In the genomic region with DNA sequence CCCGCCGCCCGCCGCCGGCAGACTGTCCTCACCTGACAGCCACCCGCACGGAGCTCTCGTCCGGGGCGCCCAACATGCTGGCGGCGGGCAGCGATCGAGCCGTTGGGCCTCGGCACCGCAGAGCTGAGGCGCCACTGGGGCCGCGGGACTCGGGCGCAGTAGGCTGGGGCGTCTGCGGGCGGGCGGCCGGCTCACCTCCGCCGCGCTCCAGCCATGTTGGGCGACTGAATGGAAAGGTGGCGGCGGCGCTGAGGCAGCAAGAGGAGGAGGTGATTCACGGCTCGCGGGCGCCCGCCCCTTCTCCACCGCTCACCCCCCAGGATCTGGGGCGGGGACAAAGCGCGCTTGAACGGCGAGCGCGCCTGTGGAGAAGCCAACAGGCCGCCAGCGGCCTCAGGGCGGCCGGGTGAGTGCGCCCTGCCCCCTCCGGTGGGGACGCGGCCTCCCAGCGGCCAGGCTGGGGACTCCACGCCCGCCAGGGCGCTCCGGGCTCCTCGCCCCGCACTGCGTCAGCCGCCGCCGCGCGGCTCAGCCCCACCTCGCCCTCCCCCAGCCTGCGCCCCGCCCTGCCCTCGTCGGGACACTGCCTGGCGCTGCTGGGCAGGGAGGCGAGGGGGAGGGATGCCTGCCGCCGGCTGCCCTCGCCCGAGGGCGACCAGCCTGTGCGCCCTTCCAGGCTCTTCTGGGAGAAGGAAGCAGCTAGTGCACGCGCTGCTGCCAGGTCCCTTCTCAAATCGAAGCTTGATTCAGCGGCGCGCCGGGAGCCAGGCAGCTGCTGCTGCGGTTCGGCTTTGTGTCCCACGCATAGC, we compare ENCODE assay signal across 1 cellular context.
TF ChIP-seq lines count a peak whose summit lies in the region.

A gene with protein sequence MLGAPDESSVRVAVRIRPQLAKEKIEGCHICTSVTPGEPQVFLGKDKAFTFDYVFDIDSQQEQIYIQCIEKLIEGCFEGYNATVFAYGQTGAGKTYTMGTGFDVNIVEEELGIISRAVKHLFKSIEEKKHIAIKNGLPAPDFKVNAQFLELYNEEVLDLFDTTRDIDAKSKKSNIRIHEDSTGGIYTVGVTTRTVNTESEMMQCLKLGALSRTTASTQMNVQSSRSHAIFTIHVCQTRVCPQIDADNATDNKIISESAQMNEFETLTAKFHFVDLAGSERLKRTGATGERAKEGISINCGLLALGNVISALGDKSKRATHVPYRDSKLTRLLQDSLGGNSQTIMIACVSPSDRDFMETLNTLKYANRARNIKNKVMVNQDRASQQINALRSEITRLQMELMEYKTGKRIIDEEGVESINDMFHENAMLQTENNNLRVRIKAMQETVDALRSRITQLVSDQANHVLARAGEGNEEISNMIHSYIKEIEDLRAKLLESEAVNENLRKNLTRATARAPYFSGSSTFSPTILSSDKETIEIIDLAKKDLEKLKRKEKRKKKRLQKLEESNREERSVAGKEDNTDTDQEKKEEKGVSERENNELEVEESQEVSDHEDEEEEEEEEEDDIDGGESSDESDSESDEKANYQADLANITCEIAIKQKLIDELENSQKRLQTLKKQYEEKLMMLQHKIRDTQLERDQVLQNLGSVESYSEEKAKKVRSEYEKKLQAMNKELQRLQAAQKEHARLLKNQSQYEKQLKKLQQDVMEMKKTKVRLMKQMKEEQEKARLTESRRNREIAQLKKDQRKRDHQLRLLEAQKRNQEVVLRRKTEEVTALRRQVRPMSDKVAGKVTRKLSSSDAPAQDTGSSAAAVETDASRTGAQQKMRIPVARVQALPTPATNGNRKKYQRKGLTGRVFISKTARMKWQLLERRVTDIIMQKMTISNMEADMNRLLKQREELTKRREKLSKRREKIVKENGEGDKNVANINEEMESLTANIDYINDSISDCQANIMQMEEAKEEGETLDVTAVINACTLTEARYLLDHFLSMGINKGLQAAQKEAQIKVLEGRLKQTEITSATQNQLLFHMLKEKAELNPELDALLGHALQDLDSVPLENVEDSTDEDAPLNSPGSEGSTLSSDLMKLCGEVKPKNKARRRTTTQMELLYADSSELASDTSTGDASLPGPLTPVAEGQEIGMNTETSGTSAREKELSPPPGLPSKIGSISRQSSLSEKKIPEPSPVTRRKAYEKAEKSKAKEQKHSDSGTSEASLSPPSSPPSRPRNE (N-terminal part only) (minus strand): TSS at position 226 of the 809 bp plus-strand sequence. CDS start 150 bp downstream, at position 76.

TF ChIP-seq in neural cell, 6 proteins besides CTCF, POLR2A, EP300 and RAD21 (continued from another document):
- TF ChIP-seq, protein P1, sequence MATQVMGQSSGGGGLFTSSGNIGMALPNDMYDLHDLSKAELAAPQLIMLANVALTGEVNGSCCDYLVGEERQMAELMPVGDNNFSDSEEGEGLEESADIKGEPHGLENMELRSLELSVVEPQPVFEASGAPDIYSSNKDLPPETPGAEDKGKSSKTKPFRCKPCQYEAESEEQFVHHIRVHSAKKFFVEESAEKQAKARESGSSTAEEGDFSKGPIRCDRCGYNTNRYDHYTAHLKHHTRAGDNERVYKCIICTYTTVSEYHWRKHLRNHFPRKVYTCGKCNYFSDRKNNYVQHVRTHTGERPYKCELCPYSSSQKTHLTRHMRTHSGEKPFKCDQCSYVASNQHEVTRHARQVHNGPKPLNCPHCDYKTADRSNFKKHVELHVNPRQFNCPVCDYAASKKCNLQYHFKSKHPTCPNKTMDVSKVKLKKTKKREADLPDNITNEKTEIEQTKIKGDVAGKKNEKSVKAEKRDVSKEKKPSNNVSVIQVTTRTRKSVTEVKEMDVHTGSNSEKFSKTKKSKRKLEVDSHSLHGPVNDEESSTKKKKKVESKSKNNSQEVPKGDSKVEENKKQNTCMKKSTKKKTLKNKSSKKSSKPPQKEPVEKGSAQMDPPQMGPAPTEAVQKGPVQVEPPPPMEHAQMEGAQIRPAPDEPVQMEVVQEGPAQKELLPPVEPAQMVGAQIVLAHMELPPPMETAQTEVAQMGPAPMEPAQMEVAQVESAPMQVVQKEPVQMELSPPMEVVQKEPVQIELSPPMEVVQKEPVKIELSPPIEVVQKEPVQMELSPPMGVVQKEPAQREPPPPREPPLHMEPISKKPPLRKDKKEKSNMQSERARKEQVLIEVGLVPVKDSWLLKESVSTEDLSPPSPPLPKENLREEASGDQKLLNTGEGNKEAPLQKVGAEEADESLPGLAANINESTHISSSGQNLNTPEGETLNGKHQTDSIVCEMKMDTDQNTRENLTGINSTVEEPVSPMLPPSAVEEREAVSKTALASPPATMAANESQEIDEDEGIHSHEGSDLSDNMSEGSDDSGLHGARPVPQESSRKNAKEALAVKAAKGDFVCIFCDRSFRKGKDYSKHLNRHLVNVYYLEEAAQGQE (IDR thresholded peaks at IDR 0.05; ENCODE audit: borderline replicate concordance): peak; percentile 40
- TF ChIP-seq TAF1 (IDR thresholded peaks at IDR 0.05; ENCODE audit: low read depth) (no peak), POLR2AphosphoS5 (IDR thresholded peaks at IDR 0.05) (peak; percentile 80), MXI1 (conservative IDR thresholded peaks at IDR 0.05; ENCODE audit: poor library complexity, severe bottlenecking) (peak; percentile 44), EZH2 (IDR thresholded peaks at IDR 0.05; ENCODE audit: borderline replicate concordance, insufficient read depth, low read length, poor library complexity, severe bottlenecking) (no peak)
